Comparison of ENCODE assay signal across 1 cellular context in genomic region chr20:49037962-49038387, GRCh38.
TF ChIP-seq lines count a peak whose summit lies in the region.

No MANE protein-coding gene starts in this region.

TF ChIP-seq in K562, 482 proteins besides CTCF, POLR2A, EP300 and RAD21 (continued from another document):
- no peak for TF ChIP-seq CLOCK (CRISPR knock-in tag; IDR thresholded peaks at IDR 0.05; ENCODE audit: borderline replicate concordance)
- TF ChIP-seq DPF2 (IDR thresholded peaks at IDR 0.05), result peak; percentile 81
